Comparison of ENCODE assay signal across 31 cellular contexts in genomic region chr2:204542967-204543608, GRCh38. TPM values are rescaled to one million over a fixed set of nuclear protein-coding genes. Genes with fewer than 3 reads are reported as not detected.
A peak's percentile ranks its signal among the peaks of the same experiment; 100 is the strongest.
DNase-seq lines count a peak whose midpoint lies in the region; ATAC-seq and TF ChIP-seq lines count a peak whose summit lies in the region.
"Had no signal": no experiment of that assay in that cellular context is flagged by ENCODE, and none has a peak within 500 bp of the region (broad histone marks: within the 10 kb centered on the region; RNA-seq: fewer than 3 reads in every experiment).

No MANE protein-coding gene starts in this region.

- H3K36me3 Mint-ChIP-seq in CD8-positive, alpha-beta T cell: no peaks in the 10 kb centered on the region
- no peaks in the 10 kb centered on the region for H3K36me3 Mint-ChIP-seq in progenitor cell of endocrine pancreas (ENCODE audit: insufficient read depth)
- no peaks in the 10 kb centered on the region for H3K36me3 Mint-ChIP-seq in activated T-cell treated with anti-CD3 and anti-CD28 coated beads, Interleukin-2, amount 50 U/mL, for 4 hours (ENCODE audit: insufficient read depth)
- H3K36me3 Mint-ChIP-seq: T-cell, WTC11 had no signal

- H3K4me1 ChIP-seq in CD8-positive, alpha-beta T cell (ENCODE audit: insufficient read depth, low read length): peaks cover 6% of the 10 kb centered on the region
- H3K4me1 ChIP-seq: BE2C had no signal

- CTCF ChIA-PET in CD8-positive, alpha-beta T cell (lab: Charles Lee): no interaction called here

- H3K27ac ChIP-seq in CD8-positive, alpha-beta T cell (ENCODE audit: low read depth, low read length): no peak overlapping the region
- H3K27ac ChIP-seq: esophagus muscularis mucosa, HL-60, ovary, thyroid gland had no signal

- H3K27me3 Mint-ChIP-seq in CD8-positive, alpha-beta T cell (ENCODE audit: low read depth): peaks cover 34% of the 10 kb centered on the region
- H3K27me3 Mint-ChIP-seq in progenitor cell of endocrine pancreas: peaks cover 5% of the 10 kb centered on the region
- peaks cover 31% of the 10 kb centered on the region for H3K27me3 Mint-ChIP-seq in activated T-cell treated with anti-CD3 and anti-CD28 coated beads, Interleukin-2, amount 50 U/mL, for 4 hours (ENCODE audit: low read depth)

- intact Hi-C loops in CD8-positive, alpha-beta T cell (cut with DNase I, micrococcal nuclease): no loop called here
- intact Hi-C loops in Right ventricle myocardium inferior (cut with DNase I): no loop called here

- no peaks in the 10 kb centered on the region for H3K27me3 ChIP-seq in CD8-positive, alpha-beta T cell (ENCODE audit: insufficient read depth, low read length)
- H3K27me3 ChIP-seq: BE2C, esophagus muscularis mucosa, ovary, thyroid gland had no signal

- peaks cover 9% of the 10 kb centered on the region for H3K4me1 Mint-ChIP-seq in CD8-positive, alpha-beta T cell (ENCODE audit: low read depth)
- H3K4me1 Mint-ChIP-seq in progenitor cell of endocrine pancreas (ENCODE audit: low read depth): peaks cover 22% of the 10 kb centered on the region
- H3K4me1 Mint-ChIP-seq in activated T-cell treated with anti-CD3 and anti-CD28 coated beads, Interleukin-2, amount 50 U/mL, for 4 hours (ENCODE audit: low read depth): peaks cover 13% of the 10 kb centered on the region

- H3K9me3 ChIP-seq in CD8-positive, alpha-beta T cell (ENCODE audit: low read length): no peaks in the 10 kb centered on the region
- H3K9me3 ChIP-seq: BE2C, esophagus muscularis mucosa, ovary, thyroid gland had no signal

- POLR2A ChIA-PET in CD8-positive, alpha-beta T cell (lab: Charles Lee): no interaction called here

- H3K36me3 ChIP-seq in CD8-positive, alpha-beta T cell (ENCODE audit: insufficient read depth, low read length): no peaks in the 10 kb centered on the region
- H3K36me3 ChIP-seq: BE2C, esophagus muscularis mucosa, ovary, thyroid gland had no signal

- no peaks in the 10 kb centered on the region for H3K9me3 Mint-ChIP-seq in CD8-positive, alpha-beta T cell
- no peaks in the 10 kb centered on the region for H3K9me3 Mint-ChIP-seq in progenitor cell of endocrine pancreas (ENCODE audit: low read depth)
- H3K9me3 Mint-ChIP-seq in activated T-cell treated with anti-CD3 and anti-CD28 coated beads, Interleukin-2, amount 50 U/mL, for 4 hours: no peaks in the 10 kb centered on the region
- H3K9me3 Mint-ChIP-seq: activated CD4-positive, alpha-beta T cell treated with anti-CD3 and anti-CD28 coated beads, Interleukin-2, amount 10 ng/mL, durations not matched to agents 7 days and 5 days; activated naive CD8-positive, alpha-beta T cell treated with anti-CD3 and anti-CD28 coated beads, Interleukin-2, amount 50 U/mL, for 24 hours; endodermal cell; H9; stimulated activated naive CD8-positive, alpha-beta T cell treated with anti-CD3 and anti-CD28 coated beads, Interleukin-15, Interleukin-2, amounts not matched to agents 100 ng/mL and 50 ng/mL, for 24 hours; T-cell; WTC11 had no signal

- no peak for DNase-seq in CD8-positive, alpha-beta T cell
- DNase-seq in NCI-H2171 treated with DMSO at 0.1 percent for 48 hours (lab: John Stamatoyannopoulos, UW): peak; percentile 51
- DNase-seq in fibroblast of peridontal ligament (ENCODE audit: extremely low read depth): peak; percentile 73
- DNase-seq in progenitor cell of endocrine pancreas (ENCODE audit: low spot score, unreplicated experiment): no peak
- DNase-seq in Right ventricle myocardium inferior (ENCODE audit: missing footprints): no peak
- no peak for DNase-seq in activated T-cell treated with anti-CD3 and anti-CD28 coated beads, Interleukin-2, amount 50 U/mL, for 4 hours
- no peak for DNase-seq in stimulated activated naive CD4-positive, alpha-beta T cell (lab: John Stamatoyannopoulos, UW)
- DNase-seq: ACHN; activated CD4-positive, alpha-beta T cell treated with anti-CD3 and anti-CD28 coated beads, Interleukin-2, amount 10 ng/mL, durations not matched to agents 7 days and 5 days; activated gamma-delta T cell treated with Interleukin-2 at 50 U/mL for 16 hours; activated naive CD8-positive, alpha-beta T cell treated with anti-CD3 and anti-CD28 coated beads, Interleukin-2, amount 50 U/mL, for 24 hours; BE2C; dermis blood vessel endothelial cell; EL; endodermal cell; H9; hypothalamus; left colon; NCI-H1092; NCI-H187; NCI-H524; ovary; retina; stimulated activated CD4-positive, alpha-beta T cell treated with anti-CD3 and anti-CD28 coated beads, Interleukin-1b, Interleukin-23, amount 100 ng/mL, for 48 hours; T-cell; thyroid gland had no signal

- no peak overlapping the region for H3K27ac Mint-ChIP-seq in CD8-positive, alpha-beta T cell
- no peak overlapping the region for H3K27ac Mint-ChIP-seq in progenitor cell of endocrine pancreas
- H3K27ac Mint-ChIP-seq: activated CD4-positive, alpha-beta T cell treated with anti-CD3 and anti-CD28 coated beads, Interleukin-2, amount 10 ng/mL, durations not matched to agents 7 days and 5 days; activated naive CD8-positive, alpha-beta T cell treated with anti-CD3 and anti-CD28 coated beads, Interleukin-2, amount 50 U/mL, for 24 hours; endodermal cell; H9; stimulated activated naive CD8-positive, alpha-beta T cell treated with anti-CD3 and anti-CD28 coated beads, Interleukin-15, Interleukin-2, amounts not matched to agents 100 ng/mL and 50 ng/mL, for 24 hours; T-cell; WTC11 had no signal

- H3K4me3 Mint-ChIP-seq in CD8-positive, alpha-beta T cell: peak overlapping the region; percentile 35
- peak overlapping the region; percentile 32 for H3K4me3 Mint-ChIP-seq in progenitor cell of endocrine pancreas (ENCODE audit: low read depth)
- no peak overlapping the region for H3K4me3 Mint-ChIP-seq in activated T-cell treated with anti-CD3 and anti-CD28 coated beads, Interleukin-2, amount 50 U/mL, for 4 hours
- H3K4me3 Mint-ChIP-seq: activated CD4-positive, alpha-beta T cell treated with anti-CD3 and anti-CD28 coated beads, Interleukin-2, amount 10 ng/mL, durations not matched to agents 7 days and 5 days; activated naive CD8-positive, alpha-beta T cell treated with anti-CD3 and anti-CD28 coated beads, Interleukin-2, amount 50 U/mL, for 24 hours; endodermal cell; stimulated activated naive CD8-positive, alpha-beta T cell treated with anti-CD3 and anti-CD28 coated beads, Interleukin-15, Interleukin-2, amounts not matched to agents 100 ng/mL and 50 ng/mL, for 24 hours; WTC11 had no signal

- ATAC-seq in CD8-positive, alpha-beta T cell: no peak
- ATAC-seq in HG03139 (IDR thresholded peaks at IDR 0.05; ENCODE audit: unreplicated experiment) (no peak), Right ventricle myocardium inferior (no peak)
- ATAC-seq in activated T-cell treated with anti-CD3 and anti-CD28 coated beads, Interleukin-2, amount 50 U/mL, for 4 hours: no peak
- ATAC-seq: activated naive CD8-positive, alpha-beta T cell treated with anti-CD3 and anti-CD28 coated beads, Interleukin-2, amount 50 U/mL, for 24 hours; left colon; T-cell; WTC11 had no signal

- H3K4me3 ChIP-seq in CD8-positive, alpha-beta T cell (ENCODE audit: low read depth, low read length): no peak overlapping the region
- H3K4me3 ChIP-seq: esophagus muscularis mucosa, ovary, thyroid gland had no signal

- no peak for TF ChIP-seq CTCF in CD8-positive, alpha-beta T cell (IDR thresholded peaks at IDR 0.05)
- no peak for TF ChIP-seq CTCF in progenitor cell of endocrine pancreas (IDR thresholded peaks at IDR 0.05; ENCODE audit: unreplicated experiment)

RNA-seq across cellular contexts. Expression of gene PARD3B, which starts 2.2 kb away (rescaled TPM):
- total RNA-seq in CD8-positive, alpha-beta T cell: under 1 TPM; 0.54 to 0.92 TPM
- total RNA-seq in progenitor cell of endocrine pancreas (29.7 and 34.4 TPM in 2 replicates), Right ventricle myocardium inferior (7.8 TPM)
- total RNA-seq in activated T-cell treated with anti-CD3 and anti-CD28 coated beads, Interleukin-2, amount 50 U/mL, for 4 hours: under 1 TPM; 0.18 to 0.48 (median 0.27) TPM

Comparison
In these comparisons a context has a peak if more than half of its experiments do, and no peak if none do; other contexts are left out.
1. DNase-seq: peak in NCI-H2171 treated with DMSO at 0.1 percent for 48 hours (single experiment) and fibroblast of peridontal ligament (single experiment); none in CD8-positive, alpha-beta T cell (0 of 7), progenitor cell of endocrine pancreas (single experiment), Right ventricle myocardium inferior (single experiment), activated T-cell treated with anti-CD3 and anti-CD28 coated beads, Interleukin-2, amount 50 U/mL, for 4 hours (single experiment) and stimulated activated naive CD4-positive, alpha-beta T cell (0 of 6).